In genomic region chr5:10307206-10308148, GRCh38 we compare ENCODE assay signal across 9 cellular contexts. TPM values are rescaled to one million over a fixed set of nuclear protein-coding genes. Genes with fewer than 3 reads are reported as not detected.
DNase-seq lines count a peak whose midpoint lies in the region; ATAC-seq and TF ChIP-seq lines count a peak whose summit lies in the region.
"Had no signal": no experiment of that assay in that cellular context is flagged by ENCODE, and none has a peak within 500 bp of the region (broad histone marks: within the 10 kb centered on the region; RNA-seq: fewer than 3 reads in every experiment).

Gene CMBL (minus strand): TSS chr5:10307902. CDS start chr5:10290762, 17,140 bp downstream.

- no peak for TF ChIP-seq CTCF in CD4-positive, alpha-beta T cell (IDR thresholded peaks at IDR 0.05)
- no peak for TF ChIP-seq CTCF in glutamatergic neuron (IDR thresholded peaks at IDR 0.05; ENCODE audit: partially characterized antibody, unreplicated experiment)

- H3K27ac ChIP-seq in CD4-positive, alpha-beta T cell (ENCODE audit: low read depth, low read length): no peak within 1 kb of the TSS

- peak within 1 kb of the TSS; percentile 50 for H3K4me3 ChIP-seq in neuron (ENCODE audit: low read length)

- no peak for ATAC-seq in CD4-positive, alpha-beta T cell (ENCODE audit: poor library complexity)
- peak; percentile 72 for ATAC-seq in HG03135 (IDR thresholded peaks at IDR 0.05; ENCODE audit: unreplicated experiment)

- DNase-seq in CD4-positive, alpha-beta T cell: peak in 4 of 10 experiments; percentile 9 to 38 (median 12)
- DNase-seq in NCI-H510A (lab: John Stamatoyannopoulos, UW) (peak; percentile 81), glutamatergic neuron (peak; percentile 52), T-helper 9 cell (no peak)
- peak; percentile 41 for DNase-seq in activated naive CD4-positive, alpha-beta T cell treated with anti-CD3 and anti-CD28 coated beads, Interleukin-2, amount 10 ng/mL, durations not matched to agents 7 days and 5 days

- H3K4me1 Mint-ChIP-seq in CD4-positive, alpha-beta T cell (ENCODE audit: low read depth): peaks cover 6% of the 10 kb centered on the region
- peaks cover 9% of the 10 kb centered on the region for H3K4me1 Mint-ChIP-seq in activated naive CD4-positive, alpha-beta T cell treated with anti-CD3 and anti-CD28 coated beads, Interleukin-2, amount 10 ng/mL, durations not matched to agents 7 days and 5 days
- peaks cover 15% of the 10 kb centered on the region for H3K4me1 Mint-ChIP-seq in glutamatergic neuron (ENCODE audit: low read depth, unreplicated experiment)

- H3K27me3 Mint-ChIP-seq in CD4-positive, alpha-beta T cell: peaks cover 18% of the 10 kb centered on the region
- peaks cover 49% of the 10 kb centered on the region for H3K27me3 Mint-ChIP-seq in activated naive CD4-positive, alpha-beta T cell treated with anti-CD3 and anti-CD28 coated beads, Interleukin-2, amount 10 ng/mL, durations not matched to agents 7 days and 5 days
- peaks cover 15% of the 10 kb centered on the region for H3K27me3 Mint-ChIP-seq in glutamatergic neuron (ENCODE audit: unreplicated experiment)

- peak within 1 kb of the TSS; percentile 77 for H3K4me3 Mint-ChIP-seq in CD4-positive, alpha-beta T cell
- peak within 1 kb of the TSS; percentile 67 for H3K4me3 Mint-ChIP-seq in activated naive CD4-positive, alpha-beta T cell treated with anti-CD3 and anti-CD28 coated beads, Interleukin-2, amount 10 ng/mL, durations not matched to agents 7 days and 5 days
- peak within 1 kb of the TSS; percentile 83 for H3K4me3 Mint-ChIP-seq in glutamatergic neuron (ENCODE audit: unreplicated experiment)

- H2AFZ ChIP-seq in neuron (ENCODE audit: low read depth, low read length): peak within 1 kb of the TSS; percentile 49

- POLR2A ChIA-PET in CD4-positive, alpha-beta T cell (lab: Charles Lee): interaction anchor here (0.9 kb wide), 1 partner anchor 56 kb away, joined by 3 read pairs; no protein-coding TSS in a partner anchor

- in situ Hi-C loops in GM18951 (cut with MboI; ENCODE audit: low sequenced_read_pairs, unreplicated experiment): no loop called here

- no peaks in the 10 kb centered on the region for H3K9me3 ChIP-seq in CD4-positive, alpha-beta T cell (ENCODE audit: control insufficient read depth, low read length)
- H3K9me3 ChIP-seq in neuron (ENCODE audit: low read length): no peaks in the 10 kb centered on the region

- no peaks in the 10 kb centered on the region for H3K9me3 Mint-ChIP-seq in CD4-positive, alpha-beta T cell
- no peaks in the 10 kb centered on the region for H3K9me3 Mint-ChIP-seq in activated naive CD4-positive, alpha-beta T cell treated with anti-CD3 and anti-CD28 coated beads, Interleukin-2, amount 10 ng/mL, durations not matched to agents 7 days and 5 days
- peaks cover 6% of the 10 kb centered on the region for H3K9me3 Mint-ChIP-seq in glutamatergic neuron (ENCODE audit: unreplicated experiment)

- H3K4me1 ChIP-seq in neuron (ENCODE audit: insufficient read depth, low read length): peaks cover 2% of the 10 kb centered on the region

- TF ChIP-seq POLR2A in GM18951 (IDR thresholded peaks at IDR 0.05; ENCODE audit: extremely low read depth, insufficient read depth, insufficient read length): peak; percentile 51

- H3K27ac Mint-ChIP-seq in CD4-positive, alpha-beta T cell: no peak within 1 kb of the TSS
- H3K27ac Mint-ChIP-seq in activated naive CD4-positive, alpha-beta T cell treated with anti-CD3 and anti-CD28 coated beads, Interleukin-2, amount 10 ng/mL, durations not matched to agents 7 days and 5 days: no peak within 1 kb of the TSS
- H3K27ac Mint-ChIP-seq in glutamatergic neuron (ENCODE audit: unreplicated experiment): no peak within 1 kb of the TSS

- intact Hi-C loops in CD4-positive, alpha-beta T cell (cut with DNase I, micrococcal nuclease): no loop called here

- CTCF ChIA-PET in CD4-positive, alpha-beta T cell (lab: Charles Lee): no interaction called here
- CTCF ChIA-PET in activated naive CD4-positive, alpha-beta T cell treated with anti-CD3 and anti-CD28 coated beads, Interleukin-2, amount 10 ng/mL, durations not matched to agents 7 days and 5 days (lab: Charles Lee): interaction anchor here (0.9 to 1.2 kb wide), 2 partner anchors 23 to 117 kb away, joined by 3 to 5 read pairs; no protein-coding TSS in a partner anchor

- no peaks in the 10 kb centered on the region for H3K36me3 Mint-ChIP-seq in CD4-positive, alpha-beta T cell (ENCODE audit: low read depth)
- no peaks in the 10 kb centered on the region for H3K36me3 Mint-ChIP-seq in activated naive CD4-positive, alpha-beta T cell treated with anti-CD3 and anti-CD28 coated beads, Interleukin-2, amount 10 ng/mL, durations not matched to agents 7 days and 5 days
- H3K36me3 Mint-ChIP-seq in glutamatergic neuron (ENCODE audit: unreplicated experiment): no peaks in the 10 kb centered on the region

- no peaks in the 10 kb centered on the region for H3K36me3 ChIP-seq in neuron (ENCODE audit: insufficient read depth, low read length)

- peaks cover 18% of the 10 kb centered on the region for H3K27me3 ChIP-seq in CD4-positive, alpha-beta T cell (ENCODE audit: control insufficient read depth, insufficient read depth, low read length)
- no peaks in the 10 kb centered on the region for H3K27me3 ChIP-seq in neuron (ENCODE audit: insufficient read depth, low read length)

RNA-seq across cellular contexts. Expression of gene CMBL, which starts in this region (rescaled TPM):
- total RNA-seq in CD4-positive, alpha-beta T cell: under 1 TPM in 1 of 2 experiments, not detected in 1; 0.36 TPM
- 2.2 TPM for total RNA-seq in glutamatergic neuron (ENCODE audit: unreplicated experiment)
- total RNA-seq: SK-MEL-5 had no signal
